Comparison of ENCODE assay signal across 24 cellular contexts in the genomic region with DNA sequence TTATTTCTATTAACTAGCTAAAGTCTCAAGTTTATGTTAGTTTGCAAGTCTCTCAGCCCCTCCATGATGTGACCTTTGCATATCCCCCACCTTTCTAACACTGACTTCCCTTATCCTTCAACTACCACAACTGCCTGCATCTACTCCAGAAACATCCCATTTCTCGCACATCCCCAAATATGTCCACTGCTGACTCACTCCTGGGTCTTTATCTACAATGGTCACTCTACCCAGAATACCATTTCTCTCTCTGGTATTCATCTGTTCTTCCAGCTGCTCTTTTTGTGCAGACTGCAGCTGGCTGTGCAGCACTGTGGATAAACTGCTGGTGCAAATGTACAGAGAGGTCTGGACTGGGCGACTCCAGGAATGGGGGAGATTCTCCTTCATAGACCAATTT. TPM values are rescaled to one million over a fixed set of nuclear protein-coding genes. Genes with fewer than 3 reads are reported as not detected.
DNase-seq lines count a peak whose midpoint lies in the region; ATAC-seq and TF ChIP-seq lines count a peak whose summit lies in the region.
"Had no signal": no experiment of that assay in that cellular context is flagged by ENCODE, and none has a peak within 500 bp of the region (broad histone marks: within the 10 kb centered on the region; RNA-seq: fewer than 3 reads in every experiment).

No MANE protein-coding gene starts in this region.

- no peak for ATAC-seq in activated T-cell treated with anti-CD3 and anti-CD28 coated beads, Interleukin-2, amount 50 U/mL, for 4 hours
- ATAC-seq in natural killer cell, result no peak
- ATAC-seq in GM18505 (IDR thresholded peaks at IDR 0.05; ENCODE audit: unreplicated experiment), result no peak
- ATAC-seq: activated CD4-positive, CD25-positive, alpha-beta regulatory T cell treated with anti-CD3 and anti-CD28 coated beads, Interleukin-2, amount 50 U/mL, for 24 hours; body of pancreas; gastroesophageal sphincter had no signal

- H4K20me1 ChIP-seq in neural progenitor cell (ENCODE audit: low read depth), result no peaks in the 10 kb centered on the region

- intact Hi-C loops in activated T-helper 1 cell treated with anti-CD3 and anti-CD28 coated beads, Interleukin-12 subunit alpha, Interleukin-12 subunit beta, Interleukin-2, Interleukin-4 antibody, amounts not matched to agents 30 ng/mL and 10 ng/mL and 1 ng/mL, durations not matched to agents 14 hours and 24 hours and 36 hours (cut with micrococcal nuclease), result no loop called here
- intact Hi-C loops in natural killer cell (cut with micrococcal nuclease), result no loop called here

- H3K4me2 ChIP-seq in neural progenitor cell, result no peak overlapping the region

- no peaks in the 10 kb centered on the region for H3K9me3 ChIP-seq in neural progenitor cell (ENCODE audit: low read depth)
- H3K9me3 ChIP-seq: body of pancreas, esophagus muscularis mucosa, gastroesophageal sphincter, thoracic aorta had no signal

- H3K4me1 ChIP-seq in neural progenitor cell, result no peaks in the 10 kb centered on the region
- H3K4me1 ChIP-seq: esophagus muscularis mucosa, gastroesophageal sphincter had no signal

- H3F3A ChIP-seq in neural progenitor cell (ENCODE audit: low read depth), result no peaks in the 10 kb centered on the region

- no peaks in the 10 kb centered on the region for H3K79me2 ChIP-seq in neural progenitor cell (ENCODE audit: low read depth)

- no peak overlapping the region for H3K9ac ChIP-seq in neural progenitor cell

- peaks cover 67% of the 10 kb centered on the region for H3K4me1 Mint-ChIP-seq in activated T-cell treated with anti-CD3 and anti-CD28 coated beads, Interleukin-2, amount 50 U/mL, for 4 hours (ENCODE audit: low read depth)
- H3K4me1 Mint-ChIP-seq in activated T-helper 1 cell treated with anti-CD3 and anti-CD28 coated beads, Interleukin-12 subunit alpha, Interleukin-12 subunit beta, Interleukin-2, Interleukin-4 antibody, amounts not matched to agents 30 ng/mL and 10 ng/mL and 1 ng/mL, durations not matched to agents 14 hours and 24 hours and 36 hours (ENCODE audit: low read depth), result peaks cover 56% of the 10 kb centered on the region
- H3K4me1 Mint-ChIP-seq in natural killer cell, result peaks cover 87 to 100% of the 10 kb centered on the region in 2 donors
- H3K4me1 Mint-ChIP-seq in neural progenitor cell, result no peaks in the 10 kb centered on the region

- H3K27ac Mint-ChIP-seq in activated T-helper 1 cell treated with anti-CD3 and anti-CD28 coated beads, Interleukin-12 subunit alpha, Interleukin-12 subunit beta, Interleukin-2, Interleukin-4 antibody, amounts not matched to agents 30 ng/mL and 10 ng/mL and 1 ng/mL, durations not matched to agents 14 hours and 24 hours and 36 hours, result peak overlapping the region; percentile 3
- H3K27ac Mint-ChIP-seq in natural killer cell (peak overlapping the region; percentile 91 to 92), neural progenitor cell (no peak overlapping the region)
- H3K27ac Mint-ChIP-seq: progenitor cell of endocrine pancreas had no signal

- no peak overlapping the region for H3K27ac ChIP-seq in neural progenitor cell
- H3K27ac ChIP-seq: body of pancreas, esophagus muscularis mucosa, gastroesophageal sphincter, thoracic aorta had no signal

- H3K36me3 Mint-ChIP-seq in activated T-cell treated with anti-CD3 and anti-CD28 coated beads, Interleukin-2, amount 50 U/mL, for 4 hours (ENCODE audit: insufficient read depth), result no peaks in the 10 kb centered on the region
- H3K36me3 Mint-ChIP-seq in activated T-helper 1 cell treated with anti-CD3 and anti-CD28 coated beads, Interleukin-12 subunit alpha, Interleukin-12 subunit beta, Interleukin-2, Interleukin-4 antibody, amounts not matched to agents 30 ng/mL and 10 ng/mL and 1 ng/mL, durations not matched to agents 14 hours and 24 hours and 36 hours (ENCODE audit: low read depth), result no peaks in the 10 kb centered on the region
- H3K36me3 Mint-ChIP-seq in natural killer cell (no peaks in the 10 kb centered on the region), neural progenitor cell (no peaks in the 10 kb centered on the region)

- no peaks in the 10 kb centered on the region for H3K9me3 Mint-ChIP-seq in activated T-cell treated with anti-CD3 and anti-CD28 coated beads, Interleukin-2, amount 50 U/mL, for 4 hours
- no peaks in the 10 kb centered on the region for H3K9me3 Mint-ChIP-seq in activated T-helper 1 cell treated with anti-CD3 and anti-CD28 coated beads, Interleukin-12 subunit alpha, Interleukin-12 subunit beta, Interleukin-2, Interleukin-4 antibody, amounts not matched to agents 30 ng/mL and 10 ng/mL and 1 ng/mL, durations not matched to agents 14 hours and 24 hours and 36 hours
- H3K9me3 Mint-ChIP-seq in natural killer cell (no peaks in the 10 kb centered on the region), neural progenitor cell (no peaks in the 10 kb centered on the region)

- no peaks in the 10 kb centered on the region for H3K27me3 Mint-ChIP-seq in activated T-cell treated with anti-CD3 and anti-CD28 coated beads, Interleukin-2, amount 50 U/mL, for 4 hours (ENCODE audit: low read depth)
- no peaks in the 10 kb centered on the region for H3K27me3 Mint-ChIP-seq in activated T-helper 1 cell treated with anti-CD3 and anti-CD28 coated beads, Interleukin-12 subunit alpha, Interleukin-12 subunit beta, Interleukin-2, Interleukin-4 antibody, amounts not matched to agents 30 ng/mL and 10 ng/mL and 1 ng/mL, durations not matched to agents 14 hours and 24 hours and 36 hours (ENCODE audit: insufficient read depth)
- H3K27me3 Mint-ChIP-seq in natural killer cell (ENCODE audit: low read depth in 2 of 2) (no peaks in the 10 kb centered on the region), neural progenitor cell (ENCODE audit: insufficient read depth, low read depth) (no peaks in the 10 kb centered on the region)

- H2AFZ ChIP-seq in neural progenitor cell (replicated peaks), result no peak overlapping the region

- no peak for TF ChIP-seq POLR2A in GM18505 (IDR thresholded peaks at IDR 0.05; ENCODE audit: borderline replicate concordance, extremely low read depth, insufficient read depth, insufficient read length)

- peak overlapping the region; percentile 19 for H3K4me3 Mint-ChIP-seq in activated T-cell treated with anti-CD3 and anti-CD28 coated beads, Interleukin-2, amount 50 U/mL, for 4 hours
- H3K4me3 Mint-ChIP-seq in activated T-helper 1 cell treated with anti-CD3 and anti-CD28 coated beads, Interleukin-12 subunit alpha, Interleukin-12 subunit beta, Interleukin-2, Interleukin-4 antibody, amounts not matched to agents 30 ng/mL and 10 ng/mL and 1 ng/mL, durations not matched to agents 14 hours and 24 hours and 36 hours, result peak overlapping the region; percentile 19
- H3K4me3 Mint-ChIP-seq in natural killer cell (peak overlapping the region; percentile 83), neural progenitor cell (no peak overlapping the region)

- no peak overlapping the region for H3K4me3 ChIP-seq in neural progenitor cell
- H3K4me3 ChIP-seq: body of pancreas, esophagus muscularis mucosa, gastroesophageal sphincter, thoracic aorta had no signal

- H3K27me3 ChIP-seq in neural progenitor cell, result no peaks in the 10 kb centered on the region
- H3K27me3 ChIP-seq: body of pancreas had no signal

- TF ChIP-seq CTCF in natural killer cell (IDR thresholded peaks at IDR 0.05) (no peak), neural progenitor cell (IDR thresholded peaks at IDR 0.05) (no peak)

- DNase-seq in activated T-cell treated with anti-CD3 and anti-CD28 coated beads, Interleukin-2, amount 50 U/mL, for 4 hours, result no peak
- DNase-seq in activated T-cell treated with anti-CD3 and anti-CD28 coated beads, Interleukin-2, amount 50 U/mL, for 1 hour, result no peak
- peak; percentile 8 for DNase-seq in GF-D8 (lab: John Stamatoyannopoulos, UW)
- no peak for DNase-seq in activated T-helper 1 cell treated with anti-CD3 and anti-CD28 coated beads, Interleukin-12 subunit alpha, Interleukin-12 subunit beta, Interleukin-2, Interleukin-4 antibody, amounts not matched to agents 30 ng/mL and 10 ng/mL and 1 ng/mL, durations not matched to agents 14 hours and 24 hours and 36 hours (ENCODE audit: low spot score)
- no peak for DNase-seq in natural killer cell
- DNase-seq in NCI-H2107 treated with DMSO at 0.1 percent for 48 hours (lab: John Stamatoyannopoulos, UW; ENCODE audit: unreplicated experiment), result no peak
- DNase-seq in neural progenitor cell (ENCODE audit: low spot score), result no peak
- DNase-seq: activated CD8-positive, alpha-beta memory T cell treated with anti-CD3 and anti-CD28 coated beads, Interleukin-2, amount 50 U/mL, for 48 hours; body of pancreas; HCEC 1CT; NCI-H1694 treated with DMSO at 0.1 percent for 48 hours; NCI-H526 treated with DMSO at 0.1 percent for 48 hours; T1000 had no signal

- no peaks in the 10 kb centered on the region for H3K36me3 ChIP-seq in neural progenitor cell
- H3K36me3 ChIP-seq: esophagus muscularis mucosa, gastroesophageal sphincter, thoracic aorta had no signal

RNA-seq across cellular contexts. Expression of a gene that starts 32.7 kb away (rescaled TPM):
- total RNA-seq in activated T-cell treated with anti-CD3 and anti-CD28 coated beads, Interleukin-2, amount 50 U/mL, for 4 hours, result 10 to 100 TPM in 1 of 3 donors, 1 to 10 TPM in 2; 6.6 to 11.7 (median 9.2) TPM
- total RNA-seq in activated T-helper 1 cell treated with anti-CD3 and anti-CD28 coated beads, Interleukin-12 subunit alpha, Interleukin-12 subunit beta, Interleukin-2, Interleukin-4 antibody, amounts not matched to agents 30 ng/mL and 10 ng/mL and 1 ng/mL, durations not matched to agents 14 hours and 24 hours and 36 hours, result not detected in 2 replicates
- not detected for total RNA-seq in natural killer cell
- not detected in 2 replicates for total RNA-seq in neural progenitor cell (ENCODE audit: low replicate concordance)
- total RNA-seq: esophagus muscularis mucosa, HT1080, LHCN-M2, SK-MEL-5, skeletal muscle tissue had no signal

RNA-seq across cellular contexts. Expression of a gene that starts 54.2 kb away (rescaled TPM):
- total RNA-seq in activated T-cell treated with anti-CD3 and anti-CD28 coated beads, Interleukin-2, amount 50 U/mL, for 4 hours, result 10 to 100 TPM; 18.0 to 30.0 (median 25.2) TPM
- not detected in 2 replicates for total RNA-seq in activated T-helper 1 cell treated with anti-CD3 and anti-CD28 coated beads, Interleukin-12 subunit alpha, Interleukin-12 subunit beta, Interleukin-2, Interleukin-4 antibody, amounts not matched to agents 30 ng/mL and 10 ng/mL and 1 ng/mL, durations not matched to agents 14 hours and 24 hours and 36 hours
- not detected for total RNA-seq in natural killer cell
- not detected in 2 replicates for total RNA-seq in neural progenitor cell (ENCODE audit: low replicate concordance)
- total RNA-seq: gastroesophageal sphincter, HT1080, LHCN-M2, mononuclear cell, SK-MEL-5, skeletal muscle tissue had no signal

Comparison
In these comparisons a context has a peak if more than half of its experiments do, and no peak if none do; other contexts are left out.
1. RNA of a gene that starts 54.2 kb away (total RNA-seq): 18.0 to 30.0 TPM in activated T-cell treated with anti-CD3 and anti-CD28 coated beads, Interleukin-2, amount 50 U/mL, for 4 hours; not detected in activated T-helper 1 cell treated with anti-CD3 and anti-CD28 coated beads, Interleukin-12 subunit alpha, Interleukin-12 subunit beta, Interleukin-2, Interleukin-4 antibody, amounts not matched to agents 30 ng/mL and 10 ng/mL and 1 ng/mL, durations not matched to agents 14 hours and 24 hours and 36 hours, not detected in natural killer cell and not detected in neural progenitor cell; every median in the first group is over 10 times any median in the second.